Comparison of ENCODE assay signal across 1 cellular context in the genomic region with DNA sequence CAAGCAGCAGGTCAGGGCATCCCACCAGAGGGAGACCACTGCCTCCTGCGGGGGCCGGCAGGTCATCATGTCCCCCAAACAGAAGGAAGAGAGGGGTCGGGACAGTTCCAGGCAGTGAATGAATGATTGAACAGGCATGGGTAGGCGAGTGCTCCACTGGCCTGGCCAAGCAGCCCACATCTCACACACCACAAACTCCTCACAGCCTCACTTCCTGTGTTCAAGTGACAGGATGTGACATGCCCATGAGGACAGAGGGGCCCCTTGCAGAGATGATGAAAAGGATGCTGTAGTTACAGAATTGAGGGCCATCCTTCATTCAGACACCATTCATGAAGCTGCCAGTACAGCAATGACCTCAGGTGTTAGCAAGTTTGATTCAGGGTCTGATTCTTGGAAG.
TF ChIP-seq lines count a peak whose summit lies in the region.

No MANE protein-coding gene starts in this region.

TF ChIP-seq in K562, 482 proteins besides CTCF, POLR2A, EP300 and RAD21 (continued from another document):
- TF ChIP-seq, protein P1, sequence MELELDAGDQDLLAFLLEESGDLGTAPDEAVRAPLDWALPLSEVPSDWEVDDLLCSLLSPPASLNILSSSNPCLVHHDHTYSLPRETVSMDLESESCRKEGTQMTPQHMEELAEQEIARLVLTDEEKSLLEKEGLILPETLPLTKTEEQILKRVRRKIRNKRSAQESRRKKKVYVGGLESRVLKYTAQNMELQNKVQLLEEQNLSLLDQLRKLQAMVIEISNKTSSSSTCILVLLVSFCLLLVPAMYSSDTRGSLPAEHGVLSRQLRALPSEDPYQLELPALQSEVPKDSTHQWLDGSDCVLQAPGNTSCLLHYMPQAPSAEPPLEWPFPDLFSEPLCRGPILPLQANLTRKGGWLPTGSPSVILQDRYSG (tag; conservative IDR thresholded peaks at IDR 0.05; ENCODE audit: low read depth): no peak
